Comparison of ENCODE assay signal across 19 cellular contexts in the genomic region with DNA sequence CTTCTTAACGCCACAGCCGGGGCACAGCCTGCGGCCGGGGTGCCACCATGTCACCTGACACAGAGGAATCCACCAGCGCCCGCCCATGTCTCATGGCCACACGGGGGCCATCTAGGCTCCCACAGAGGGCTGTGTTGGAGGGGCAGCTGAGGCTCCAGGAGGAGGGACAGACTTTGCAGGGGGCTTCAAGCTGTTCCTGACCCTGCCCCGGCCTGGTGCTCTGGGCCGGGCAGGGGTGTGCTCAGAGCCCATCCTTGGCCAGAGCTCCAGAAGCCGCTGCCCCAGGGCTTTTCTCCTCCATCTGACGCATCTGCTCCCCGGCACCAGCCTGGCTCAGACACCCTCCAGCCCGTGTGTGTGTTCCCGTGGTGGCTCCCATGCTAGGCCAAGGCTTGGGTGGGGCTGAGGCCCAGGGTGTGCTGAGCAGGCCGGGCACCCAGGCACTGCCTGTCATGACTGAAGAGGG. TPM values are rescaled to one million over a fixed set of nuclear protein-coding genes. Genes with fewer than 3 reads are reported as not detected.
A peak's percentile ranks its signal among the peaks of the same experiment; 100 is the strongest.
DNase-seq lines count a peak whose midpoint lies in the region; ATAC-seq and TF ChIP-seq lines count a peak whose summit lies in the region.
"Had no signal": no experiment of that assay in that cellular context is flagged by ENCODE, and none has a peak within 500 bp of the region (broad histone marks: within the 10 kb centered on the region; RNA-seq: fewer than 3 reads in every experiment).

No MANE protein-coding gene starts in this region.

- DNase-seq in NCI-H1436 (lab: John Stamatoyannopoulos, UW) (peak; percentile 39), NCI-H1436 treated with DMSO at 0.1 percent for 48 hours (lab: John Stamatoyannopoulos, UW) (no peak), M059J (ENCODE audit: low read depth) (peak; percentile 45), brain microvascular endothelial cell (no peak), neural progenitor cell (ENCODE audit: low spot score) (peak; percentile 38), foreskin melanocyte (no peak), NCI-H774 (lab: John Stamatoyannopoulos, UW) (no peak)
- DNase-seq: 8988T; activated B cell treated with CpG ODN at 0.5 μM for 24 hours; activated gamma-delta T cell; aorta; CD4-positive, alpha-beta T cell; NCI-H1417; stimulated activated naive B cell treated with anti-CD40 and anti-IgM and Interleukin-4, amounts not matched to agents 10 μg/mL and 1 μg/mL and 100 μg/mL, for 72 hours; SW 1271; transverse colon had no signal

- no peak overlapping the region for H3K27ac ChIP-seq in brain microvascular endothelial cell
- no peak overlapping the region for H3K27ac ChIP-seq in neural progenitor cell
- H3K27ac ChIP-seq in gastroesophageal sphincter = no peak overlapping the region
- H3K27ac ChIP-seq: coronary artery, transverse colon had no signal

- no peak for TF ChIP-seq EP300 in gastroesophageal sphincter (IDR thresholded peaks at IDR 0.05)

- no peak overlapping the region for H3K4me3 Mint-ChIP-seq in neural progenitor cell
- H3K4me3 Mint-ChIP-seq: activated B cell treated with CpG ODN at 0.5 μM for 24 hours; CD4-positive, alpha-beta T cell; stimulated activated naive B cell treated with anti-CD40 and anti-IgM and Interleukin-4, amounts not matched to agents 10 μg/mL and 1 μg/mL and 100 μg/mL, for 72 hours had no signal

- H3K4me2 ChIP-seq in neural progenitor cell = no peak overlapping the region

- peak; percentile 20 for TF ChIP-seq CTCF in brain microvascular endothelial cell (IDR thresholded peaks at IDR 0.05; ENCODE audit: low read depth, low read length, missing control alignments)
- peak; percentile 15 for TF ChIP-seq CTCF in neural progenitor cell (IDR thresholded peaks at IDR 0.05)
- peak in 1 of 4 experiments; percentile 21 for TF ChIP-seq CTCF in gastroesophageal sphincter (IDR thresholded peaks at IDR 0.05)

- H3K4me1 ChIP-seq in neural progenitor cell (no peaks in the 10 kb centered on the region), gastroesophageal sphincter (no peaks in the 10 kb centered on the region)

- H3K9me3 Mint-ChIP-seq in neural progenitor cell = peaks cover 2% of the 10 kb centered on the region
- H3K9me3 Mint-ChIP-seq: activated B cell treated with CpG ODN at 0.5 μM for 24 hours; CD4-positive, alpha-beta T cell had no signal

- WGBS in gastroesophageal sphincter (ENCODE audit: low coverage in 1 of 2), 2 donors = 80% methylated on average over 1 of the region's 15 CpGs; no CpG with 5 or more reads in 1 of the 2 donors

- H3K9me3 ChIP-seq in neural progenitor cell (ENCODE audit: low read depth) = no peaks in the 10 kb centered on the region
- no peaks in the 10 kb centered on the region for H3K9me3 ChIP-seq in gastroesophageal sphincter
- H3K9me3 ChIP-seq: transverse colon had no signal

- H3K27ac Mint-ChIP-seq in neural progenitor cell = peak overlapping the region; percentile 78
- H3K27ac Mint-ChIP-seq: activated B cell treated with CpG ODN at 0.5 μM for 24 hours; CD4-positive, alpha-beta T cell; stimulated activated naive B cell treated with anti-CD40 and anti-IgM and Interleukin-4, amounts not matched to agents 10 μg/mL and 1 μg/mL and 100 μg/mL, for 72 hours had no signal

- no peaks in the 10 kb centered on the region for H3K36me3 Mint-ChIP-seq in neural progenitor cell
- H3K36me3 Mint-ChIP-seq: stimulated activated naive B cell treated with anti-CD40 and anti-IgM and Interleukin-4, amounts not matched to agents 10 μg/mL and 1 μg/mL and 100 μg/mL, for 72 hours had no signal

- H3F3A ChIP-seq in neural progenitor cell (ENCODE audit: low read depth) = peaks cover 4% of the 10 kb centered on the region

- H3K4me3 ChIP-seq in brain microvascular endothelial cell (ENCODE audit: low read depth, low read length) (no peak overlapping the region), neural progenitor cell (no peak overlapping the region), gastroesophageal sphincter (no peak overlapping the region)
- H3K4me3 ChIP-seq: coronary artery, GM12878, transverse colon had no signal

- in situ Hi-C loops in brain microvascular endothelial cell (cut with HindIII; ENCODE audit: low pct_ligation_motif_present, low sequenced_read_pairs) = no loop called here

- no peaks in the 10 kb centered on the region for H3K27me3 ChIP-seq in brain microvascular endothelial cell (replicated peaks)
- no peaks in the 10 kb centered on the region for H3K27me3 ChIP-seq in neural progenitor cell
- H3K27me3 ChIP-seq in gastroesophageal sphincter = no peaks in the 10 kb centered on the region
- H3K27me3 ChIP-seq: transverse colon had no signal

- peaks cover 12% of the 10 kb centered on the region for H3K27me3 Mint-ChIP-seq in neural progenitor cell (ENCODE audit: insufficient read depth, low read depth)
- H3K27me3 Mint-ChIP-seq: activated B cell treated with CpG ODN at 0.5 μM for 24 hours; CD4-positive, alpha-beta T cell had no signal

- no peak overlapping the region for H2AFZ ChIP-seq in neural progenitor cell (replicated peaks)

- TF ChIP-seq POLR2A in gastroesophageal sphincter (IDR thresholded peaks at IDR 0.05) = no peak

- H3K36me3 ChIP-seq in brain microvascular endothelial cell (replicated peaks) (no peaks in the 10 kb centered on the region), neural progenitor cell (no peaks in the 10 kb centered on the region), gastroesophageal sphincter (no peaks in the 10 kb centered on the region)
- H3K36me3 ChIP-seq: transverse colon had no signal

- peaks cover 16% of the 10 kb centered on the region for H3K4me1 Mint-ChIP-seq in neural progenitor cell

- no peaks in the 10 kb centered on the region for H4K20me1 ChIP-seq in neural progenitor cell (ENCODE audit: low read depth)

- no peak for ATAC-seq in gastroesophageal sphincter
- ATAC-seq: GM12878; stimulated activated naive B cell treated with anti-CD40 and anti-IgM and Interleukin-4, amounts not matched to agents 10 μg/mL and 1 μg/mL and 100 μg/mL, for 72 hours had no signal

- no peaks in the 10 kb centered on the region for H3K79me2 ChIP-seq in neural progenitor cell (ENCODE audit: low read depth)

- H3K9ac ChIP-seq in neural progenitor cell = no peak overlapping the region

RNA-seq across cellular contexts. Expression of a gene that starts 7.8 kb away (rescaled TPM):
- total RNA-seq in M059J (2014; rRNA removed; shearing (Covaris generic)) = 77.9 and 119 TPM in 2 replicates
- 8.3 and 31.4 TPM in 2 replicates for total RNA-seq in neural progenitor cell (ENCODE audit: low replicate concordance)
- 10 to 100 TPM; 70.5 to 99.6 (median 81.8) TPM for total RNA-seq in gastroesophageal sphincter

Comparison
In these comparisons a context has a peak if more than half of its experiments do, and no peak if none do; other contexts are left out.
1. DNase-seq: peak in NCI-H1436 (single experiment), M059J (single experiment) and neural progenitor cell (single experiment); none in NCI-H1436 treated with DMSO at 0.1 percent for 48 hours (single experiment), brain microvascular endothelial cell (single experiment), foreskin melanocyte (single experiment) and NCI-H774 (single experiment).